In the genomic region with DNA sequence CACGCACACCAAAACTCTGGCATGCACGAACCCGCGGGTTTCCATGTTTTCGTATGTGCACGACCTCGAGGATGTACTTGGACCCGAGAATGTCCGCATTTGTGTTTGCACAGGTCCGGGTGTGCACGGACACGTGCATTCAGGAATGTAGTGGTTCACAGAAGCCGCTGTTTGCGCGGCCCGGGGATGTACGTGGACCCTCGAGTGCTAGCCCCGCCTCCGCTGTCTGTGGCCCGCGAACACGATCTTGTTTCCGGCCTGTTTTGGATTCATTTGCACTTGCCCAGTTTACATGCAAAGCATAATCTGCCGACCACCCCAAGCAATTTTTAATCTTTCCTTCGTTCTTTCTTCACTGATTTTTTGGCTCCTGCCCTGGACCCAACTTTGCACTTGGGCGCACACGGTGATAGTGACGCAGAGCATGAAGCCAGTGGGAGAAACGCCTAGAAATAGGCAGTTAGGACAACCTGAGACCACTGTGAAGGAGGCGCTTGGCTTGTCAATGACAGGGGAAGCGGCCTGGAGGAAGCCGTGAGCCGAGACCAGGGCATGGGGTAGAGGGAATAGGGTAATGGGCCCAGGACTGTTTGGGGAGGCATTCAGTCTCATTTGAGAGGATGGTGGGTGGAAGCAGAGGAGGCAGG, we compare ENCODE assay signal across 8 cellular contexts. TPM values are rescaled to one million over a fixed set of nuclear protein-coding genes. Genes with fewer than 3 reads are reported as not detected.
DNase-seq lines count a peak whose midpoint lies in the region; ATAC-seq, FAIRE-seq and TF ChIP-seq lines count a peak whose summit lies in the region.

No MANE protein-coding gene starts in this region.

- in situ Hi-C loops in GM12878 (cut with MboI): no loop called here

- peaks cover 5% of the 10 kb centered on the region for H3K9me3 Mint-ChIP-seq in activated T-cell treated with anti-CD3 and anti-CD28 coated beads, Interleukin-2, amount 50 U/mL, for 24 hours
- no peaks in the 10 kb centered on the region for H3K9me3 Mint-ChIP-seq in type B pancreatic cell

- H3K14ac ChIP-seq in mesenchymal stem cell (ENCODE audit: low read length in 2 of 2): no peak overlapping the region

- POLR2A ChIA-PET in GM12878 (lab: Charles Lee): interaction anchor here (7.3 to 9.2 kb wide), 2 partner anchors 12 to 51 kb away, joined by 95 to 119 read pairs; no protein-coding TSS in a partner anchor

- TF ChIP-seq CTCF in GM12878 (IDR thresholded peaks at IDR 0.05 in 2 of 3, conservative IDR thresholded peaks at IDR 0.05 in 1 of 3; ENCODE audit: control insufficient read depth in 2 of 3, extremely low read depth in 1 of 3, insufficient read depth in 1 of 3, low read depth in 3 of 3, low read length in 3 of 3): no peak
- TF ChIP-seq CTCF in type B pancreatic cell (conservative IDR thresholded peaks at IDR 0.05): no peak

- H4K91ac ChIP-seq in mesenchymal stem cell (ENCODE audit: low read length): peak overlapping the region; percentile 62

- H3K4me1 ChIP-seq in GM12878 (ENCODE audit: control insufficient read depth, insufficient read depth, low read length): peaks cover 41% of the 10 kb centered on the region
- H3K4me1 ChIP-seq in mesenchymal stem cell (ENCODE audit: control insufficient read depth, insufficient read depth, low read depth, low read length): peaks cover 32% of the 10 kb centered on the region

- no peak for DNase-seq in activated T-cell treated with anti-CD3 and anti-CD28 coated beads, Interleukin-2, amount 50 U/mL, for 24 hours
- no peak for DNase-seq in activated T-cell treated with anti-CD3 and anti-CD28 coated beads for 4 hours
- DNase-seq in GM12878 (ENCODE audit: low read depth, low spot score): no peak
- no peak for DNase-seq in mesenchymal stem cell
- no peak for DNase-seq in type B pancreatic cell (ENCODE audit: extremely low spot score, unreplicated experiment)
- DNase-seq in NCI-H1092 (lab: John Stamatoyannopoulos, UW): no peak
- DNase-seq in NCI-H1105 treated with DMSO at 0.1 percent for 48 hours (lab: John Stamatoyannopoulos, UW): no peak
- no peak for DNase-seq in COR-L47 (lab: John Stamatoyannopoulos, UW)

- peak overlapping the region; percentile 44 for H2BK15ac ChIP-seq in mesenchymal stem cell (ENCODE audit: low read depth, poor library complexity, severe bottlenecking)

- H3K4ac ChIP-seq in mesenchymal stem cell (ENCODE audit: low read depth in 1 of 2, low read length in 2 of 2): peak overlapping the region; percentile 25 to 90

- no TSS peak for BruUV-seq in GM12878 (replicated peaks; lab: Mats Ljungman, UMichigan)

- H3K4me1 Mint-ChIP-seq in activated T-cell treated with anti-CD3 and anti-CD28 coated beads, Interleukin-2, amount 50 U/mL, for 24 hours (ENCODE audit: low read depth): peaks cover 25% of the 10 kb centered on the region
- peaks cover 13% of the 10 kb centered on the region for H3K4me1 Mint-ChIP-seq in type B pancreatic cell (ENCODE audit: unreplicated experiment)

- H3K9ac ChIP-seq in GM12878 (ENCODE audit: control insufficient read depth, insufficient read depth, low read length) (peak overlapping the region; percentile 66), mesenchymal stem cell (ENCODE audit: low read length) (peak overlapping the region; percentile 66)

- peak overlapping the region; percentile 98 for H3K4me2 ChIP-seq in GM12878 (ENCODE audit: control insufficient read depth, insufficient read depth)
- H3K4me2 ChIP-seq in mesenchymal stem cell (ENCODE audit: low read length, poor library complexity, severe bottlenecking): no peak overlapping the region

- peak overlapping the region; percentile 90 for H3K27ac Mint-ChIP-seq in activated T-cell treated with anti-CD3 and anti-CD28 coated beads, Interleukin-2, amount 50 U/mL, for 24 hours
- peak overlapping the region; percentile 69 for H3K27ac Mint-ChIP-seq in type B pancreatic cell

- peak overlapping the region; percentile 27 for H2AK5ac ChIP-seq in mesenchymal stem cell (ENCODE audit: low read length, severe bottlenecking)

- peak overlapping the region; percentile 70 for H3K4me3 Mint-ChIP-seq in activated T-cell treated with anti-CD3 and anti-CD28 coated beads, Interleukin-2, amount 50 U/mL, for 24 hours
- peak overlapping the region; percentile 75 for H3K4me3 Mint-ChIP-seq in type B pancreatic cell

- SMC1A ChIA-PET in GM12878 (lab: Charles Lee; ENCODE audit: uncharacterized antibody, unreplicated experiment): interaction anchor here (2.3 to 3.0 kb wide), 2 partner anchors 9 to 43 kb away, joined by 5 to 17 read pairs; no protein-coding TSS in a partner anchor

- intact Hi-C loops in GM12878 (cut with micrococcal nuclease; ENCODE audit: unreplicated experiment): loop anchor here (1.0 to 10.0 kb wide), 3 partner anchors 44 to 268 kb away; partner anchors contain the start of gene B3GNT7

- H2AFZ ChIP-seq in GM12878 (ENCODE audit: control insufficient read depth, low read depth, low read length): peak overlapping the region; percentile 94
- H2AFZ ChIP-seq in mesenchymal stem cell (ENCODE audit: low read depth, low read length): peak overlapping the region; percentile 72

- peak overlapping the region; percentile 90 for H4K8ac ChIP-seq in mesenchymal stem cell (ENCODE audit: low read length)

- H3K23ac ChIP-seq in mesenchymal stem cell (ENCODE audit: low read length in 2 of 2): no peak overlapping the region

- RAD21 ChIA-PET in GM12878 (lab: Charles Lee; ENCODE audit: unreplicated experiment): interaction anchor here (0.9 to 9.4 kb wide), 4 partner anchors 10 to 49 kb away, joined by 6 to 70 read pairs (median 16); no protein-coding TSS in a partner anchor

- H2BK12ac ChIP-seq in mesenchymal stem cell (ENCODE audit: low read length in 2 of 2): peak overlapping the region; percentile 25 to 28

- TF ChIP-seq POLR2A in GM12878 (IDR thresholded peaks at IDR 0.05; ENCODE audit: low read depth, low read length): no peak

- no peaks in the 10 kb centered on the region for H3K36me3 Mint-ChIP-seq in activated T-cell treated with anti-CD3 and anti-CD28 coated beads, Interleukin-2, amount 50 U/mL, for 24 hours (ENCODE audit: low read depth)
- H3K36me3 Mint-ChIP-seq in type B pancreatic cell: peaks cover 6% of the 10 kb centered on the region

- no peak overlapping the region for H2BK120ac ChIP-seq in mesenchymal stem cell (ENCODE audit: low read depth, low read length)

- peak; percentile 8 for ATAC-seq in GM12878

- H4K20me1 ChIP-seq in GM12878 (ENCODE audit: control insufficient read depth, insufficient read depth): no peaks in the 10 kb centered on the region

- H3K27me3 ChIP-seq in GM12878 (replicated peaks in 1 of 2; ENCODE audit: control insufficient read depth in 2 of 2, insufficient read depth in 2 of 2, low read length in 1 of 2): no peaks in the 10 kb centered on the region
- H3K27me3 ChIP-seq in mesenchymal stem cell (ENCODE audit: control insufficient read depth in 1 of 2, insufficient read depth in 1 of 2, low read length in 2 of 2): no peaks in the 10 kb centered on the region

- FAIRE-seq in GM12878 (lab: Jason Lieb, UNC): no peak

- peak overlapping the region; percentile 35 to 96 for H3K18ac ChIP-seq in mesenchymal stem cell (ENCODE audit: low read depth in 1 of 2, low read length in 2 of 2)

- no peaks in the 10 kb centered on the region for H3K27me3 Mint-ChIP-seq in activated T-cell treated with anti-CD3 and anti-CD28 coated beads, Interleukin-2, amount 50 U/mL, for 24 hours
- H3K27me3 Mint-ChIP-seq in type B pancreatic cell: no peaks in the 10 kb centered on the region

- peak overlapping the region; percentile 56; the same call in 1 of the 2 replicates for H3K4me3 ChIP-seq in GM12878
- peak overlapping the region in 1 of 2 experiments; percentile 76 for H3K4me3 ChIP-seq in mesenchymal stem cell (ENCODE audit: insufficient read depth in 1 of 2, low read depth in 1 of 2, low read length in 2 of 2)

- peaks cover 2% of the 10 kb centered on the region for H3K79me1 ChIP-seq in mesenchymal stem cell (replicated peaks; ENCODE audit: low read length, poor library complexity, severe bottlenecking)

- no peak overlapping the region for H2BK5ac ChIP-seq in mesenchymal stem cell (ENCODE audit: low read depth, low read length, poor library complexity, severe bottlenecking)

- peak overlapping the region; percentile 90 for H3K27ac ChIP-seq in GM12878 (ENCODE audit: control insufficient read depth, insufficient read depth)
- no peak overlapping the region for H3K27ac ChIP-seq in mesenchymal stem cell (ENCODE audit: low read length, poor library complexity, severe bottlenecking)

- TF ChIP-seq EP300 in GM12878 (IDR thresholded peaks at IDR 0.05; ENCODE audit: borderline replicate concordance in 1 of 2, control insufficient read depth in 1 of 2, low read depth in 2 of 2, low read length in 2 of 2): no peak

- no peak for TF ChIP-seq RAD21 in GM12878 (IDR thresholded peaks at IDR 0.05; ENCODE audit: insufficient read depth, low read depth, low read length)

- CTCF ChIA-PET in GM12878 (lab: Yijun Ruan, JAX): interaction anchor here (1.9 to 9.9 kb wide), 2 partner anchors 12 to 49 kb away, joined by 6 to 151 read pairs; no protein-coding TSS in a partner anchor

- H3K36me3 ChIP-seq in GM12878 (ENCODE audit: control insufficient read depth in 2 of 2, insufficient read depth in 2 of 2, low read length in 1 of 2): no peaks in the 10 kb centered on the region
- no peaks in the 10 kb centered on the region for H3K36me3 ChIP-seq in mesenchymal stem cell (ENCODE audit: control insufficient read depth in 1 of 2, insufficient read depth in 2 of 2, low read depth in 1 of 2, low read length in 2 of 2)

- WGBS in GM12878 (ENCODE audit: insufficient coverage, insufficient replicate concordance, low lambda C conversion rate, missing lambda C conversion rate): 93% methylated on average over 29 of the region's 34 CpGs
- WGBS in mesenchymal stem cell: 97% methylated on average over 34 of the region's 34 CpGs

- H3K9me3 ChIP-seq in GM12878 (replicated peaks; ENCODE audit: control insufficient read depth, insufficient read depth, low read length) (no peaks in the 10 kb centered on the region), mesenchymal stem cell (ENCODE audit: control insufficient read depth, low read length) (no peaks in the 10 kb centered on the region)

- H3K79me2 ChIP-seq in GM12878 (ENCODE audit: control insufficient read depth, insufficient read depth, low read length): peaks cover 19% of the 10 kb centered on the region

RNA-seq across cellular contexts. Expression of gene PTMA, which starts 45.4 kb away (rescaled TPM):
- 157 and 167 TPM in 2 replicates for total RNA-seq in GM12878 (2013; cell fraction: nucleolus; rRNA removed)
- total RNA-seq in GM12878 (2014; rRNA removed) (1,683 and 1,891 TPM in 2 replicates), GM12878 (2014; rRNA removed; fragmentation: Illumina TruSeq; extraction: Trizol) (3,682 and 3,944 TPM in 2 replicates), GM12878 (2021) (2,403 and 2,413 TPM in 2 replicates), type B pancreatic cell (ENCODE audit: low replicate concordance) (969 and 1,228 TPM in 2 replicates)
- 1,103 TPM for polyA plus RNA-seq in GM12878 (2011; ENCODE audit: low read depth)
- polyA plus RNA-seq in GM12878 (2011; rRNA removed) (1,144 and 1,534 TPM in 2 replicates), GM12878 (2014; fragmentation: Illumina TruSeq; extraction: Trizol) (2,851 and 4,022 TPM in 2 replicates), GM12878 (2014; fragmentation: Nextera tagmentation; extraction: Ambion mirVana) (1,000 to 10,000 TPM; 3,548 to 5,018 TPM), GM12878 (2014; rRNA removed) (2,120 and 2,624 TPM in 2 replicates), GM12878 (2016; fragmentation: Nextera tagmentation; extraction: Ambion mirVana) (1,000 to 10,000 TPM; 3,379 to 3,894 TPM)
- polyA plus RNA-seq in GM12878 (2011; cell fraction: cytosol; rRNA removed): 791 and 1,273 TPM in 2 replicates
- 515 and 1,224 TPM in 2 replicates for polyA plus RNA-seq in GM12878 (2011; cell fraction: nucleus; rRNA removed)
- polyA plus RNA-seq in GM12878 (2012): 2,072 and 2,223 TPM in 2 replicates
- polyA minus RNA-seq in GM12878 (2011; rRNA and poly(A)+ RNA removed): 163 and 293 TPM in 2 replicates
- polyA minus RNA-seq in GM12878 (2011; cell fraction: cytosol; rRNA and poly(A)+ RNA removed): 590 and 681 TPM in 2 replicates
- polyA minus RNA-seq in GM12878 (2011; cell fraction: nucleus; rRNA and poly(A)+ RNA removed): 194 and 317 TPM in 2 replicates
- polyA plus RNA-seq in mesenchymal stem cell (2013, experiment 1 of 2): 1,344 TPM
- polyA plus RNA-seq in mesenchymal stem cell (2013, experiment 2 of 2): 1,330 TPM
